In the genomic region with DNA sequence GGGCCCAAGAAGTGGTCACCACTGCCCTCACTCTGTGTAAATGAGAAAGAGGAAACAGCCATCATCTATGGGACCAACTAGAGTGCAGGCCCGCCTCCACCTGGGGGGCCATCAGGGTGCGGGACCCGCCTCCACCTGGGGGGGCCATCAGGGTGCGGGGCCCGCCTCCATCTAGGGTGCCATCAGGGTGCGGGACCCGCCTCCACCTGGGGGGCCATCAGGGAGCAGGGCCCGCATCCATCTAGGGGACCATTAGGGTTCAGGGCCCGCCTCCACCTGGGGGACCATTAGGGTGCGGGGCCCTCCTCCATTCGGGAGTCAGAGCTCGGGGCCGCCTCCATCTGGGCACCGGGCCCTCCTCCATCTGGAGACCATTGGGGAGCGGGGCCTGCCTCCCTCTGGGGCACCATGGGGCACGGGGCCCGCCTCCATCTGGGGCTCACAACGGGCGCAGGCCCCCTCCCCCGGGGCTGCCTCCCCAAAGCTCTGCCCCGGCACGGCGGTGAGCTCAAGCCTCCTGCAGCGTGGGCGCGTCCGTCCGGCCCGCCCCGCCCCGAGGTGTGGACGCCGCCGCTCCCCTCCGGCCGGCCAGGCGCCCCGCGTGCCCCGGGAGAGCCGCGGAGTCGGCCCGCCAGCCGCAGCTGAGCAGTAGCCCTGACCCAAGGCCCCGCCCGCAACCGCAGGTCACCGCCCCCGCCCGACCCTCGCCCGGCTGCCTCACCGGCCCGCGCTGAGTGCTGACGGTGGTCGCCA, we compare ENCODE assay signal across 8 cellular contexts. TPM values are rescaled to one million over a fixed set of nuclear protein-coding genes. Genes with fewer than 3 reads are reported as not detected.
A peak's percentile ranks its signal among the peaks of the same experiment; 100 is the strongest.
DNase-seq lines count a peak whose midpoint lies in the region; ATAC-seq and TF ChIP-seq lines count a peak whose summit lies in the region.

No MANE protein-coding gene starts in this region.

- no peaks in the 10 kb centered on the region for H3K4me1 ChIP-seq in parathyroid adenoma

- peak overlapping the region; percentile 73 for H3K4me2 ChIP-seq in parathyroid adenoma (ENCODE audit: low read length)

- CTCF ChIA-PET in T-cell (lab: Charles Lee) = no interaction called here

- no peaks in the 10 kb centered on the region for H3K36me3 ChIP-seq in parathyroid adenoma (ENCODE audit: control insufficient read depth, insufficient read depth, low read length)

- no peak overlapping the region for H3K9ac ChIP-seq in parathyroid adenoma

- H3K36me3 Mint-ChIP-seq in T-cell = peaks cover 3% of the 10 kb centered on the region

- no peaks in the 10 kb centered on the region for H3K27me3 ChIP-seq in parathyroid adenoma (ENCODE audit: control insufficient read depth, insufficient read depth, low read length)

- POLR2A ChIA-PET in T-cell (lab: Charles Lee) = interaction anchor here (0.7 to 1.2 kb wide), 2 partner anchors 46 to 74 kb away, joined by 3 read pairs; no protein-coding TSS in a partner anchor

- DNase-seq in activated CD8-positive, alpha-beta memory T cell treated with anti-CD3 and anti-CD28 coated beads, Interleukin-2, amount 50 U/mL, for 4 hours = peak; percentile 34
- DNase-seq in activated CD8-positive, alpha-beta memory T cell treated with anti-CD3 and anti-CD28 coated beads for 24 hours = no peak
- peak in 2 of 34 experiments; percentile 12 to 19 for DNase-seq in T-cell
- DNase-seq in fibroblast of pulmonary artery (ENCODE audit: low read depth) = no peak
- DNase-seq in SKM-1 (lab: John Stamatoyannopoulos, UW; ENCODE audit: unreplicated experiment) = no peak
- no peak for DNase-seq in NCI-H1436 (lab: John Stamatoyannopoulos, UW)

- peak overlapping the region; percentile 66 for H2AFZ ChIP-seq in parathyroid adenoma

- no peaks in the 10 kb centered on the region for H3K27me3 Mint-ChIP-seq in T-cell

- peak; percentile 26 for ATAC-seq in HG02938 (IDR thresholded peaks at IDR 0.05; ENCODE audit: unreplicated experiment)
- peak in 2 of 4 experiments; percentile 29 to 36 for ATAC-seq in T-cell (replicated peaks in 1 of 4)

- H3K4me3 Mint-ChIP-seq in T-cell = peak overlapping the region; percentile 71 to 89 (median 72)

- H3K79me2 ChIP-seq in parathyroid adenoma = peaks cover 28% of the 10 kb centered on the region

- no peak overlapping the region for H3K27ac ChIP-seq in parathyroid adenoma

- peaks cover 55 to 58% (median 56%) of the 10 kb centered on the region in 3 donors for H3K4me1 Mint-ChIP-seq in T-cell

- peaks cover 0 to 4% (median 0%) of the 10 kb centered on the region in 3 donors for H3K9me3 Mint-ChIP-seq in T-cell

- H3K27ac Mint-ChIP-seq in T-cell = peak overlapping the region in 1 of 2 donors; percentile 44

- no peaks in the 10 kb centered on the region for H3K9me3 ChIP-seq in parathyroid adenoma (ENCODE audit: control insufficient read depth, low read length)

- TF ChIP-seq CTCF in fibroblast of pulmonary artery (IDR thresholded peaks at IDR 0.05; ENCODE audit: low read length, missing control alignments) (no peak), parathyroid adenoma (IDR thresholded peaks at IDR 0.05) (no peak)

- peak overlapping the region; percentile 72 for H3K4me3 ChIP-seq in fibroblast of pulmonary artery (replicated peaks; ENCODE audit: low read depth, low read length)
- peak overlapping the region; percentile 57 for H3K4me3 ChIP-seq in parathyroid adenoma (ENCODE audit: low read depth, low read length)

RNA-seq across cellular contexts. Expression of gene TOLLIP, which starts 0.5 kb away (rescaled TPM):
- 10 to 100 TPM; 44.4 to 54.1 (median 50.8) TPM for total RNA-seq in T-cell
